8 cellular contexts compared by ENCODE assay signal in the genomic region with DNA sequence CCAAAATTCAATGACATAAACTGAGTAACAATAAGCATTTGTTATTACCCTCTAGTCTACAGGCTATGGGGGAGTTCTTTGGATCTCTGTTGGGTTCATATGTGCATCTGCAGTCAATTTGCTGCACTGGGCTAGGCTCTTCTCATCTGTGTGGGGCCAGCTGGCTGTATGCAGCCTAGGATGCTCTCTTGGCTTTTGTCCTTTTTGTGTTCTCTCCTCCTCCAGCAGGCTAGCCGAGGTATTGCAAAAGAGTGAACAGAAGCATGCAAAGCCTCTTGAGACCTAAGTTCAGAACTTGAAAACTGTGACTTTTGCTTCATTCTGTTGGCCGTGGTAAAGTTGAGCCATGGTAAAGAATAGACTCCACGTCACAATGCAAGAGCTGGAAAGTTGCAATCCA.
DNase-seq lines count a peak whose midpoint lies in the region; ATAC-seq and TF ChIP-seq lines count a peak whose summit lies in the region.

No MANE protein-coding gene starts in this region.

- H3K4me3 ChIP-seq in fibroblast of the aortic adventitia (ENCODE audit: low read depth, low read length) = no peak overlapping the region

- TF ChIP-seq CTCF in fibroblast of the aortic adventitia (IDR thresholded peaks at IDR 0.05; ENCODE audit: insufficient read depth, low read length) = peak; percentile 76

- DNase-seq in DMS153 (lab: John Stamatoyannopoulos, UW) (peak; percentile 13), H4 (ENCODE audit: low spot score) (peak; percentile 16), RPMI7951 (ENCODE audit: low read depth) (peak; percentile 40), fibroblast of the aortic adventitia (ENCODE audit: low read depth) (peak; percentile 53), cerebellar nuclear complex (lab: John Stamatoyannopoulos, UW) (no peak)
- DNase-seq in stimulated activated CD8-positive, alpha-beta memory T cell treated with anti-CD3 and anti-CD28 coated beads, Interleukin-4, amount 100 ng/mL, for 48 hours = peak; percentile 27

- ATAC-seq in HG02642 (IDR thresholded peaks at IDR 0.05; ENCODE audit: poor library complexity, unreplicated experiment) = no peak
- ATAC-seq in GM18870 (IDR thresholded peaks at IDR 0.05; ENCODE audit: unreplicated experiment) = no peak

Comparison
In these comparisons a context has a peak if more than half of its experiments do, and no peak if none do; other contexts are left out.
1. DNase-seq: peak in DMS153 (single experiment), H4 (single experiment), RPMI7951 (single experiment), fibroblast of the aortic adventitia (single experiment) and stimulated activated CD8-positive, alpha-beta memory T cell treated with anti-CD3 and anti-CD28 coated beads, Interleukin-4, amount 100 ng/mL, for 48 hours (single experiment); none in cerebellar nuclear complex (0 of 2).